9 cellular contexts compared by ENCODE assay signal in the genomic region with DNA sequence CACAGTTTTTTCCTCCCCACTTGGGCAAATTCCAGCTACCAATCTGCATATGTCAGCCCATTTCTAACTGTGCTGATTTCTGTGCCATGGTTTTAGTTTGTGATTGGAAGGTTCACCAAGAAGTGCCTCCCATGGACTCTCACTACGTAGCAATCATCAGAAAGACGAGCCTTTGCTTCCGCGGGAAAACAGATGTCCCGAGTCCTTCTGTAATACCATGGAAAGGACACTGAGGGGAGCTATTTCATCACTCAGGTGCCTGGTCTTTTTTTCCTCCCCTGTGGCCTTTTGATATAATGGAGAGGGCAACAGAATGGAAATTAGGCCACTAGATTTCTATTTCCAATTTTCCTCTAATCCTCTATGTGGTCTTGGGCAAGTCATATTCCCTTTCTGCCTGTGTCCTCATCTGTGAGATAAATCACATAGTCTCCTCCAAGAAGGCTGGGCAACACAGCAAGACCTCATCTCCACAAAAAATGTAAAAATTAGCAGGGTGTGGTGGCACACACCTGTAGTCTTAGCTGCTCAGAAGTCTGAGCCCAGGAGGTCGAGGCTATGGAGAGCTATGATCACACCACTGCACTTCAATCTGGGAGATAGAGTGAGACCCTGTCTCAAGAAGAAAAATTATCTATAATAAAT. TPM values are rescaled to one million over a fixed set of nuclear protein-coding genes. Genes with fewer than 3 reads are reported as not detected.
A peak's percentile ranks its signal among the peaks of the same experiment; 100 is the strongest.
DNase-seq lines count a peak whose midpoint lies in the region; ATAC-seq and TF ChIP-seq lines count a peak whose summit lies in the region.
"Had no signal": no experiment of that assay in that cellular context is flagged by ENCODE, and none has a peak within 500 bp of the region (broad histone marks: within the 10 kb centered on the region; RNA-seq: fewer than 3 reads in every experiment).

No MANE protein-coding gene starts in this region.

- H3K9me3 Mint-ChIP-seq in naive B cell: peaks cover 0 to 7% (median 0%) of the 10 kb centered on the region in 7 donors
- H3K9me3 Mint-ChIP-seq: dendritic cell treated with granulocyte-macrophage colony-stimulating factor and Interleukin-4, amounts not matched to agents 40 ng/mL and 50 ng/mL, for 4 days had no signal

- peaks cover 0 to 5% (median 0%) of the 10 kb centered on the region in 3 donors for H3K4me1 Mint-ChIP-seq in naive B cell

- no peak overlapping the region for H3K27ac ChIP-seq in 22Rv1

- peaks cover 9 to 21% (median 14%) of the 10 kb centered on the region in 3 donors for H3K27me3 Mint-ChIP-seq in naive B cell

- no peak for TF ChIP-seq POLR2A in erythroblast (IDR thresholded peaks at IDR 0.05; ENCODE audit: low read length)

- no peak overlapping the region for H3K4me3 Mint-ChIP-seq in naive B cell
- H3K4me3 Mint-ChIP-seq: dendritic cell treated with granulocyte-macrophage colony-stimulating factor and Interleukin-4, amounts not matched to agents 40 ng/mL and 50 ng/mL, for 4 days had no signal

- no peak overlapping the region for H3K27ac Mint-ChIP-seq in naive B cell
- H3K27ac Mint-ChIP-seq: dendritic cell treated with granulocyte-macrophage colony-stimulating factor and Interleukin-4, amounts not matched to agents 40 ng/mL and 50 ng/mL, for 4 days had no signal

- H3K36me3 Mint-ChIP-seq in naive B cell: no peaks in the 10 kb centered on the region

- in situ Hi-C loops in SK-MEL-5 (cut with HindIII; ENCODE audit: low pct_unique_long_range_greater_than_20kb, low sequenced_read_pairs): no loop called here

- peak; percentile 59 for DNase-seq in EL
- DNase-seq in NCI-H1417 (lab: John Stamatoyannopoulos, UW): peak; percentile 47 to 92 (median 85)
- DNase-seq in SK-MEL-5 (ENCODE audit: low read depth, low spot score): peak; percentile 92
- DNase-seq in erythroblast (lab: John Stamatoyannopoulos, UW): peak; percentile 15 to 22
- peak; percentile 18 for DNase-seq in naive B cell
- no peak for DNase-seq in GM19240 (ENCODE audit: insufficient read length, low spot score)

- peak; percentile 93 for TF ChIP-seq CTCF in 22Rv1 (IDR thresholded peaks at IDR 0.05)

- peak in 1 of 2 donors; percentile 59 for ATAC-seq in naive B cell (ENCODE audit: low read depth in 2 of 2)
- no peak for ATAC-seq in GM18870 (IDR thresholded peaks at IDR 0.05; ENCODE audit: unreplicated experiment)

RNA-seq across cellular contexts. Expression of a gene that starts 24.8 kb away (rescaled TPM):
- total RNA-seq in SK-MEL-5 (2014; rRNA removed; shearing (Covaris generic)): 0.72 and 1.6 TPM in 2 replicates
- 0.65 and 2.1 TPM in 2 replicates for polyA plus RNA-seq in SK-MEL-5 (2015; cell fraction: cytosol; rRNA removed)
- polyA plus RNA-seq in SK-MEL-5 (2015; cell fraction: nucleus; rRNA removed): 6.2 and 6.6 TPM in 2 replicates
- not detected for polyA plus RNA-seq in naive B cell (ENCODE audit: low read depth in 6 of 6)

RNA-seq across cellular contexts. Expression of a gene that starts 40.4 kb away (rescaled TPM):
- total RNA-seq in SK-MEL-5 (2014; rRNA removed; shearing (Covaris generic)): 0.37 and 0.85 TPM in 2 replicates
- polyA plus RNA-seq in SK-MEL-5 (2015; cell fraction: cytosol; rRNA removed): 0.24 and 1.7 TPM in 2 replicates
- polyA plus RNA-seq in SK-MEL-5 (2015; cell fraction: nucleus; rRNA removed): not detected in 2 replicates
- polyA plus RNA-seq in naive B cell (ENCODE audit: low read depth in 6 of 6): 1 to 10 TPM in 1 of 6 donors, under 1 TPM in 4, not detected in 1; 0.26 to 1.3 (median 0.77) TPM

RNA-seq across cellular contexts. Expression of a gene that starts 58.8 kb away (rescaled TPM):
- total RNA-seq in SK-MEL-5 (2014; rRNA removed; shearing (Covaris generic)): 0.87 and 1.1 TPM in 2 replicates
- polyA plus RNA-seq in SK-MEL-5 (2015; cell fraction: cytosol; rRNA removed): 2.1 and 2.3 TPM in 2 replicates
- polyA plus RNA-seq in SK-MEL-5 (2015; cell fraction: nucleus; rRNA removed): 15.2 and 17.1 TPM in 2 replicates
- not detected for polyA plus RNA-seq in naive B cell (ENCODE audit: low read depth in 6 of 6)
